Comparison of ENCODE assay signal across 12 cellular contexts in the genomic region with DNA sequence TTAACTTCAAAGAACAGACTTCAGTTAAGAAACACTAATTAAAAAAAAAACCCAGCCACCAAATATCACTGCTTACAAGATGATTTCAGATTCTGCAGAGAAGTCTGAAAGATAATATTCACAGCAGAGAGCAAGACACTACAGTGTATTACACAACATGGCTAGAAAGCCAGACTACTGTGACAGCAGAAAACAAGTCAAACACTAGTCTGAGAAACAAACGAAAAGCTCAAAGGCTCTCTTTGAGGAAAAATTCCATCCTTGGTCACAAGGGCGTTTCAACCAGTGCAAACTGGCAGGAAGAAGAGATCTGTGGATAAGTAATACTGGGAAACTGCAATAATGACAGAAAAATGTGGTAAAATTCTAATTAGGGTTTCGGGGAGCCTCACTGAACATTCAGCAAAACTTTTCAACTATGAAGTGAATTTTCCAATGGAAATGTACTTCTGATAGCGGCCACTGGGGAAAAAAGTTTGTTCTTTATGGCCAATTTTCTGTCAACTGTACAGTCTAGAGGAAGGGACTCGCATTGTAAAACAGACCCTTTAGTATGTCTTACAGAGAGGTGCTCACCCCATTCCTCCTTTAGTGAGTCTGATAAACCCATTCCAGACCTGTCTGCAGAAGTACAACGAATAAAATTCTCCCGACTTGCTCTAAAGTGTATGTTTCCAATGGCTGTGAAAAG. TPM values are rescaled to one million over a fixed set of nuclear protein-coding genes. Genes with fewer than 3 reads are reported as not detected.
DNase-seq lines count a peak whose midpoint lies in the region; ATAC-seq and TF ChIP-seq lines count a peak whose summit lies in the region.
"Had no signal": no experiment of that assay in that cellular context is flagged by ENCODE, and none has a peak within 500 bp of the region (broad histone marks: within the 10 kb centered on the region; RNA-seq: fewer than 3 reads in every experiment).

No MANE protein-coding gene starts in this region.

- peak; percentile 22 for TF ChIP-seq CTCF in brain microvascular endothelial cell (IDR thresholded peaks at IDR 0.05; ENCODE audit: low read depth, low read length, missing control alignments)
- no peak for TF ChIP-seq CTCF in left lung (IDR thresholded peaks at IDR 0.05)
- peak; percentile 19 for TF ChIP-seq CTCF in thoracic aorta (IDR thresholded peaks at IDR 0.05)

- in situ Hi-C loops in brain microvascular endothelial cell (cut with HindIII; ENCODE audit: low pct_ligation_motif_present, low sequenced_read_pairs) = no loop called here

- CTCF ChIA-PET in activated naive CD4-positive, alpha-beta T cell treated with anti-CD3 and anti-CD28 coated beads for 36 hours (lab: Charles Lee) = interaction anchor here (0.9 kb wide), 2 partner anchors 9 to 10 kb away, joined by 3 to 4 read pairs; no protein-coding TSS in a partner anchor

- H3K36me3 ChIP-seq in brain microvascular endothelial cell (replicated peaks) (no peaks in the 10 kb centered on the region), left lung (peaks cover 0 to 14% of the 10 kb centered on the region in 2 donors), thoracic aorta (peaks cover 4% of the 10 kb centered on the region)

- ATAC-seq in left lung = peak; percentile 47
- ATAC-seq in thoracic aorta (ENCODE audit: insufficient number of reproducible peaks, low FRiP score, low read depth) = no peak

- intact Hi-C loops in activated naive CD4-positive, alpha-beta T cell treated with anti-CD3 and anti-CD28 coated beads for 36 hours (cut with micrococcal nuclease) = no loop called here
- intact Hi-C loops in left lung (cut with DNase I) = no loop called here

- no peak overlapping the region for H3K4me3 Mint-ChIP-seq in activated naive CD4-positive, alpha-beta T cell treated with anti-CD3 and anti-CD28 coated beads for 36 hours

- no peaks in the 10 kb centered on the region for H3K27me3 ChIP-seq in brain microvascular endothelial cell (replicated peaks)
- H3K27me3 ChIP-seq in left lung = no peaks in the 10 kb centered on the region
- H3K27me3 ChIP-seq in thoracic aorta (replicated peaks; ENCODE audit: insufficient read depth) = no peaks in the 10 kb centered on the region

- peaks cover 7% of the 10 kb centered on the region for H3K36me3 Mint-ChIP-seq in activated naive CD4-positive, alpha-beta T cell treated with anti-CD3 and anti-CD28 coated beads for 36 hours (ENCODE audit: low read depth)

- no peak for DNase-seq in activated naive CD4-positive, alpha-beta T cell treated with anti-CD3 and anti-CD28 coated beads for 36 hours
- DNase-seq in activated naive CD4-positive, alpha-beta T cell treated with anti-CD3 and anti-CD28 coated beads, Interleukin-2, amount 50 U/mL, for 16 hours = no peak
- DNase-seq in brain microvascular endothelial cell (no peak), left lung (no peak), thoracic aorta (ENCODE audit: low spot score) (no peak), SHP77 treated with DMSO at 0.1 percent for 48 hours (lab: John Stamatoyannopoulos, UW) (no peak), NAMALWA (ENCODE audit: low spot score) (no peak)
- DNase-seq in stimulated activated naive CD4-positive, alpha-beta T cell (lab: John Stamatoyannopoulos, UW) = no peak
- DNase-seq: DMS153, NCI-H1694 treated with DMSO at 0.1 percent for 48 hours, small intestine, T1000 had no signal

- H3K4me1 Mint-ChIP-seq in activated naive CD4-positive, alpha-beta T cell treated with anti-CD3 and anti-CD28 coated beads for 36 hours (ENCODE audit: low read depth) = peaks cover 25% of the 10 kb centered on the region

- H3K27ac Mint-ChIP-seq in activated naive CD4-positive, alpha-beta T cell treated with anti-CD3 and anti-CD28 coated beads for 36 hours = peak overlapping the region; percentile 1

- H3K4me3 ChIP-seq in brain microvascular endothelial cell (ENCODE audit: low read depth, low read length) (no peak overlapping the region), left lung (no peak overlapping the region), thoracic aorta (no peak overlapping the region)

- no peaks in the 10 kb centered on the region for H3K27me3 Mint-ChIP-seq in activated naive CD4-positive, alpha-beta T cell treated with anti-CD3 and anti-CD28 coated beads for 36 hours (ENCODE audit: low read depth)

- H3K9me3 Mint-ChIP-seq in activated naive CD4-positive, alpha-beta T cell treated with anti-CD3 and anti-CD28 coated beads for 36 hours = no peaks in the 10 kb centered on the region

- H3K27ac ChIP-seq in brain microvascular endothelial cell (no peak overlapping the region), left lung (no peak overlapping the region), thoracic aorta (no peak overlapping the region)

- no peaks in the 10 kb centered on the region for H3K9me3 ChIP-seq in left lung
- no peaks in the 10 kb centered on the region for H3K9me3 ChIP-seq in thoracic aorta

- H3K4me1 ChIP-seq in left lung = peaks cover 0 to 20% of the 10 kb centered on the region in 2 donors
- no peaks in the 10 kb centered on the region for H3K4me1 ChIP-seq in thoracic aorta (ENCODE audit: control insufficient read depth in 1 of 2, low read depth in 2 of 2)

RNA-seq across cellular contexts. Expression of a gene that starts 50.4 kb away (rescaled TPM):
- 10 to 100 TPM; 15.4 to 15.8 TPM for total RNA-seq in activated naive CD4-positive, alpha-beta T cell treated with anti-CD3 and anti-CD28 coated beads for 36 hours
- 10 to 100 TPM; 17.3 to 20.6 TPM for total RNA-seq in left lung
- 10 to 100 TPM; 18.3 to 19.6 TPM for total RNA-seq in thoracic aorta

Comparison
In these comparisons a context has a peak if more than half of its experiments do, and no peak if none do; other contexts are left out.
1. CTCF ChIP-seq: peak in brain microvascular endothelial cell (single experiment) and thoracic aorta (single experiment); none in left lung (0 of 2).